In genomic region chr13:33994826-33995502, GRCh38 we compare ENCODE assay signal across 17 cellular contexts.
DNase-seq lines count a peak whose midpoint lies in the region; TF ChIP-seq lines count a peak whose summit lies in the region.
"Had no signal": no experiment of that assay in that cellular context is flagged by ENCODE, and none has a peak within 500 bp of the region (broad histone marks: within the 10 kb centered on the region; RNA-seq: fewer than 3 reads in every experiment).

No MANE protein-coding gene starts in this region.

- H3K79me2 ChIP-seq in mammary epithelial cell (ENCODE audit: insufficient read depth, low read length) (no peaks in the 10 kb centered on the region), OCI-LY1 (ENCODE audit: insufficient read depth, low read length) (no peaks in the 10 kb centered on the region)

- POLR2A ChIA-PET in MCF 10A (lab: Yijun Ruan, JAX) = no interaction called here

- H3K9ac ChIP-seq in mammary epithelial cell (ENCODE audit: insufficient read depth, low read length) = no peak overlapping the region
- H3K9ac ChIP-seq in OCI-LY1 (ENCODE audit: low read length) = no peak overlapping the region
- H3K9ac ChIP-seq: BLaER1 treated with 17β-estradiol and CSF1 and Interleukin-3, amounts not matched to agents 10 nM and 100 nM had no signal

- H3K36me3 Mint-ChIP-seq in MCF 10A (ENCODE audit: insufficient read depth, unreplicated experiment) = no peaks in the 10 kb centered on the region
- H3K36me3 Mint-ChIP-seq: CD8-positive, alpha-beta T cell had no signal

- no peak overlapping the region for H3K27ac Mint-ChIP-seq in MCF 10A (ENCODE audit: low read depth, unreplicated experiment)
- H3K27ac Mint-ChIP-seq: B cell; CD8-positive, alpha-beta T cell had no signal

- H3K27ac ChIP-seq in mammary epithelial cell (ENCODE audit: insufficient read depth, low read depth, low read length) (no peak overlapping the region), OCI-LY1 (ENCODE audit: low read depth, low read length, poor library complexity, severe bottlenecking) (peak overlapping the region; percentile 91)
- H3K27ac ChIP-seq: BLaER1 treated with 17β-estradiol and CSF1 and Interleukin-3, amounts not matched to agents 10 nM and 100 nM had no signal

- dilution Hi-C loops in mammary epithelial cell (cut with HindIII; ENCODE audit: low sequenced_read_pairs) = no loop called here

- no peaks in the 10 kb centered on the region for H3F3A ChIP-seq in OCI-LY1 (ENCODE audit: insufficient read depth, low read length)

- H2AFZ ChIP-seq in mammary epithelial cell (ENCODE audit: low read depth, low read length) (no peak overlapping the region), OCI-LY1 (ENCODE audit: low read length) (no peak overlapping the region)

- H3K9me3 ChIP-seq in mammary epithelial cell (replicated peaks; ENCODE audit: insufficient read depth, low read length) (no peaks in the 10 kb centered on the region), OCI-LY1 (ENCODE audit: low read length) (no peaks in the 10 kb centered on the region)
- H3K9me3 ChIP-seq: BLaER1 treated with 17β-estradiol and CSF1 and Interleukin-3, amounts not matched to agents 10 nM and 100 nM had no signal

- H3K9me3 Mint-ChIP-seq in MCF 10A (ENCODE audit: unreplicated experiment) = no peaks in the 10 kb centered on the region

- no peaks in the 10 kb centered on the region for H3K27me3 ChIP-seq in mammary epithelial cell (ENCODE audit: insufficient read depth, low read length)
- no peaks in the 10 kb centered on the region for H3K27me3 ChIP-seq in OCI-LY1 (ENCODE audit: insufficient read depth, low read length)
- H3K27me3 ChIP-seq: BLaER1 treated with 17β-estradiol and CSF1 and Interleukin-3, amounts not matched to agents 10 nM and 100 nM had no signal

- DNase-seq in MCF 10A (ENCODE audit: unreplicated experiment) = peak; percentile 2
- DNase-seq in mammary epithelial cell = no peak
- peak; percentile 29 for DNase-seq in fibroblast of peridontal ligament (ENCODE audit: extremely low read depth)
- DNase-seq in NCI-H526 treated with DMSO at 0.1 percent for 48 hours (lab: John Stamatoyannopoulos, UW) = no peak
- DNase-seq in activated CD4-positive, alpha-beta T cell treated with anti-CD3 and anti-CD28 coated beads for 48 hours = no peak
- DNase-seq in NCI-H128 (lab: John Stamatoyannopoulos, UW; ENCODE audit: unreplicated experiment) = no peak
- DNase-seq: 8988T; Calu3; CD8-positive, alpha-beta T cell; DMS79 treated with DMSO at 0.1 percent for 48 hours; EL; GOT3; H7 had no signal

- in situ Hi-C loops in mammary epithelial cell (cut with MboI; ENCODE audit: low sequenced_read_pairs in 2 of 2) = no loop called here

- no peak overlapping the region for H3K4me2 ChIP-seq in mammary epithelial cell (ENCODE audit: insufficient read depth, low read depth, low read length)
- H3K4me2 ChIP-seq in OCI-LY1 (ENCODE audit: low read length) = no peak overlapping the region
- H3K4me2 ChIP-seq: BLaER1 treated with 17β-estradiol and CSF1 and Interleukin-3, amounts not matched to agents 10 nM and 100 nM had no signal

- no peaks in the 10 kb centered on the region for H3K9me2 ChIP-seq in OCI-LY1 (ENCODE audit: low read depth, low read length)

- WGBS in mammary epithelial cell (ENCODE audit: low coverage, missing lambda C conversion rate) = 87% methylated on average over 4 of the region's 4 CpGs

- H3K4me1 ChIP-seq in mammary epithelial cell (ENCODE audit: insufficient read depth, low read length) (no peaks in the 10 kb centered on the region), OCI-LY1 (ENCODE audit: insufficient read depth, low read length, severe bottlenecking) (peaks cover 47% of the 10 kb centered on the region)

- no peak overlapping the region for H3K4me3 Mint-ChIP-seq in MCF 10A (ENCODE audit: unreplicated experiment)
- H3K4me3 Mint-ChIP-seq: B cell; CD8-positive, alpha-beta T cell had no signal

- no peaks in the 10 kb centered on the region for H3K4me1 Mint-ChIP-seq in MCF 10A (ENCODE audit: insufficient read depth, unreplicated experiment)
- H3K4me1 Mint-ChIP-seq: B cell had no signal

- H3K4me3 ChIP-seq in mammary epithelial cell (replicated peaks in 1 of 3; ENCODE audit: insufficient read depth in 1 of 3, low read depth in 2 of 3, low read length in 3 of 3) = no peak overlapping the region
- no peak overlapping the region for H3K4me3 ChIP-seq in OCI-LY1 (ENCODE audit: low read depth, low read length, poor library complexity, severe bottlenecking)
- H3K4me3 ChIP-seq: BLaER1 treated with 17β-estradiol and CSF1 and Interleukin-3, amounts not matched to agents 10 nM and 100 nM; GM12878 had no signal

- H3K27me3 Mint-ChIP-seq in MCF 10A (ENCODE audit: insufficient read depth, unreplicated experiment) = no peaks in the 10 kb centered on the region
- H3K27me3 Mint-ChIP-seq: B cell had no signal

- CTCF ChIA-PET in MCF 10A (lab: Yijun Ruan, JAX) = interaction anchor here (0.7 to 0.8 kb wide), 2 partner anchors 15 to 194 kb away, joined by 3 to 4 read pairs; no protein-coding TSS in a partner anchor
- CTCF ChIA-PET in mammary epithelial cell (lab: Charles Lee; ENCODE audit: low non-redundant PET) = no interaction called here

- H4K20me1 ChIP-seq in mammary epithelial cell (ENCODE audit: insufficient read depth, low read length) (no peaks in the 10 kb centered on the region), OCI-LY1 (ENCODE audit: insufficient read depth, low read length) (no peaks in the 10 kb centered on the region)
- H4K20me1 ChIP-seq: BLaER1 treated with 17β-estradiol and CSF1 and Interleukin-3, amounts not matched to agents 10 nM and 100 nM had no signal

- no TSS peak for BruUV-seq in MCF 10A (replicated peaks; lab: Mats Ljungman, UMichigan)
- no TSS peak for BruUV-seq in mammary epithelial cell (replicated peaks; lab: Mats Ljungman, UMichigan)

- TF ChIP-seq CTCF in MCF 10A (IDR thresholded peaks at IDR 0.05; ENCODE audit: unreplicated experiment) (no peak), mammary epithelial cell (conservative IDR thresholded peaks at IDR 0.05 in 1 of 2, IDR thresholded peaks at IDR 0.05 in 1 of 2; ENCODE audit: extremely low read depth in 1 of 2, insufficient read depth in 1 of 2, low read depth in 1 of 2, low read length in 2 of 2) (no peak), OCI-LY1 (IDR thresholded peaks at IDR 0.05; ENCODE audit: low read length) (no peak)

- intact Hi-C loops in MCF 10A (cut with micrococcal nuclease) (no loop called here), mammary epithelial cell (cut with micrococcal nuclease) (no loop called here)

- no peaks in the 10 kb centered on the region for H3K36me3 ChIP-seq in mammary epithelial cell (ENCODE audit: insufficient read depth, low read length)
- no peaks in the 10 kb centered on the region for H3K36me3 ChIP-seq in OCI-LY1 (ENCODE audit: insufficient read depth, low read length)
- H3K36me3 ChIP-seq: BLaER1 treated with 17β-estradiol and CSF1 and Interleukin-3, amounts not matched to agents 10 nM and 100 nM had no signal

Comparison
In these comparisons a context has a peak if more than half of its experiments do, and no peak if none do; other contexts are left out.
1. DNase-seq: peak in MCF 10A (single experiment) and fibroblast of peridontal ligament (single experiment); none in mammary epithelial cell (single experiment), NCI-H526 treated with DMSO at 0.1 percent for 48 hours (single experiment), activated CD4-positive, alpha-beta T cell treated with anti-CD3 and anti-CD28 coated beads for 48 hours (single experiment) and NCI-H128 (single experiment).